18 cellular contexts compared by ENCODE assay signal in genomic region chr17:50268632-50269287, GRCh38. TPM values are rescaled to one million over a fixed set of nuclear protein-coding genes. Genes with fewer than 3 reads are reported as not detected.
DNase-seq lines count a peak whose midpoint lies in the region; ATAC-seq and TF ChIP-seq lines count a peak whose summit lies in the region.
"Had no signal": no experiment of that assay in that cellular context is flagged by ENCODE, and none has a peak within 500 bp of the region (broad histone marks: within the 10 kb centered on the region; RNA-seq: fewer than 3 reads in every experiment).

No MANE protein-coding gene starts in this region.

- DNase-seq in H7 = peak; percentile 37
- peak; percentile 48 for DNase-seq in astrocyte of the spinal cord (ENCODE audit: low read depth, low spot score)
- peak; percentile 68 for DNase-seq in islet precursor cell
- DNase-seq in stomach = peak; percentile 10
- no peak for DNase-seq in stimulated activated CD4-positive, alpha-beta T cell treated with anti-CD3 and anti-CD28 coated beads, Interleukin-12 subunit alpha, Interleukin-12 subunit beta, amount 100 ng/mL, for 4 hours
- no peak for DNase-seq in cerebellum (ENCODE audit: low spot score)
- DNase-seq: effector CD4-positive, alpha-beta T cell; NCI-H1048; NCI-H2171; NK-92 treated with Interleukin-12 subunit alpha and Interleukin-12 subunit beta, amount 100 ng/mL, for 24 hours; occipital lobe; Right ventricle myocardium superior; stimulated activated naive CD4-positive, alpha-beta T cell treated with Interleukin-2 at 50 U/mL for 16 hours had no signal

- no peak for ATAC-seq in HG03439 (IDR thresholded peaks at IDR 0.05; ENCODE audit: unreplicated experiment)
- ATAC-seq: HCT116 had no signal

- no peaks in the 10 kb centered on the region for H3K9me3 ChIP-seq in stomach

- H3K4me3 ChIP-seq in H7 (ENCODE audit: insufficient read depth, low read depth, low read length) (no peak overlapping the region), astrocyte of the spinal cord (ENCODE audit: low read depth, low read length) (no peak overlapping the region), stomach (no peak overlapping the region)

- 70 to 84% (median 78%) methylated on average over 9 of the region's 9 CpGs for WGBS in stomach, 5 donors

- H3K27me3 ChIP-seq in H7 (ENCODE audit: control insufficient read depth, insufficient read depth, low read length) (no peaks in the 10 kb centered on the region; the same call in 1 of the 2 replicates), stomach (peaks cover 0 to 9% (median 0%) of the 10 kb centered on the region in 3 donors)

- intact Hi-C loops in stomach (cut with DNase I; ENCODE audit: low total_unique reads) = no loop called here

- TF ChIP-seq EP300 in stomach (IDR thresholded peaks at IDR 0.05) = no peak

- H3K36me3 ChIP-seq in H7 (replicated peaks; ENCODE audit: control insufficient read depth, insufficient read depth, low read length) (no peaks in the 10 kb centered on the region), stomach (no peaks in the 10 kb centered on the region)

- H3K4me1 ChIP-seq in stomach = peaks cover 30 to 89% (median 74%) of the 10 kb centered on the region in 4 donors

- no peak for TF ChIP-seq POLR2A in stomach (IDR thresholded peaks at IDR 0.05)

- TF ChIP-seq CTCF in astrocyte of the spinal cord (IDR thresholded peaks at IDR 0.05; ENCODE audit: low read depth, low read length) (no peak), stomach (IDR thresholded peaks at IDR 0.05) (no peak)

- peak overlapping the region in 2 of 5 donors; percentile 68 to 86 for H3K27ac ChIP-seq in stomach

- in situ Hi-C loops in astrocyte of the spinal cord (cut with HindIII; ENCODE audit: low sequenced_read_pairs) = no loop called here

RNA-seq across cellular contexts. Expression of gene TMEM92, which starts 5.5 kb away (rescaled TPM):
- 7.3 and 7.5 TPM in 2 replicates for total RNA-seq in H7 (2014; rRNA removed; shearing (Covaris generic))
- total RNA-seq in stomach = 10 to 100 TPM in 3 of 5 donors, 1 to 10 TPM in 2; 2.7 to 24.9 (median 10.4) TPM
- 10 to 100 TPM in 2 of 3 donors, 1 to 10 TPM in 1; 9.7 to 16.3 (median 12.2) TPM for polyA plus RNA-seq in stomach
- total RNA-seq in cerebellum = not detected
- total RNA-seq: CD4-positive, alpha-beta T cell; occipital lobe; Right ventricle myocardium superior; skeletal muscle tissue had no signal
- polyA plus RNA-seq: IgD-negative memory B cell had no signal

Comparison
In these comparisons a context has a peak if more than half of its experiments do, and no peak if none do; other contexts are left out.
1. DNase-seq: peak in H7 (single experiment), astrocyte of the spinal cord (single experiment), islet precursor cell (single experiment) and stomach (single experiment); none in stimulated activated CD4-positive, alpha-beta T cell treated with anti-CD3 and anti-CD28 coated beads, Interleukin-12 subunit alpha, Interleukin-12 subunit beta, amount 100 ng/mL, for 4 hours (single experiment) and cerebellum (single experiment).